Comparison of ENCODE assay signal across 19 cellular contexts in genomic region chr1:14567056-14567455, GRCh38. TPM values are rescaled to one million over a fixed set of nuclear protein-coding genes. Genes with fewer than 3 reads are reported as not detected.
DNase-seq lines count a peak whose midpoint lies in the region; ATAC-seq, FAIRE-seq and TF ChIP-seq lines count a peak whose summit lies in the region.
"Had no signal": no experiment of that assay in that cellular context is flagged by ENCODE, and none has a peak within 500 bp of the region (broad histone marks: within the 10 kb centered on the region; RNA-seq: fewer than 3 reads in every experiment).

No MANE protein-coding gene starts in this region.

- H3K36me3 ChIP-seq in DOHH2 (ENCODE audit: control insufficient read depth, low read length) (no peaks in the 10 kb centered on the region), bronchial epithelial cell (ENCODE audit: control insufficient read depth, insufficient read depth, low read length) (no peaks in the 10 kb centered on the region), esophagus muscularis mucosa (no peaks in the 10 kb centered on the region)

- H3K79me2 ChIP-seq in DOHH2 (ENCODE audit: control insufficient read depth, low read length), result no peaks in the 10 kb centered on the region

- H3F3A ChIP-seq in DOHH2 (ENCODE audit: control insufficient read depth, insufficient read depth), result no peaks in the 10 kb centered on the region

- no peak overlapping the region for H3K4me2 ChIP-seq in DOHH2 (ENCODE audit: low read length)

- WGBS in esophagus muscularis mucosa, result 82% methylated on average over 2 of the region's 2 CpGs

- no peak for FAIRE-seq in bronchial epithelial cell (lab: Jason Lieb, UNC)
- FAIRE-seq: RCC 7860 had no signal

- H3K9me2 ChIP-seq in DOHH2 (replicated peaks; ENCODE audit: control insufficient read depth, low read length), result no peaks in the 10 kb centered on the region

- intact Hi-C loops in esophagus muscularis mucosa (cut with DNase I), result no loop called here

- H3K4me3 ChIP-seq in DOHH2 (ENCODE audit: low read length), result no peak overlapping the region
- H3K4me3 ChIP-seq in bronchial epithelial cell (ENCODE audit: low read depth, low read length), result no peak overlapping the region
- H3K4me3 ChIP-seq in esophagus muscularis mucosa, result no peak overlapping the region
- H3K4me3 ChIP-seq: testis had no signal

- H3K27me3 ChIP-seq in DOHH2 (ENCODE audit: control insufficient read depth, low read length) (0 out of 2 replicates have a peak, but pooled peaks cover 3% of the 10 kb centered on the region), bronchial epithelial cell (ENCODE audit: control insufficient read depth, insufficient read depth, low read length) (no peaks in the 10 kb centered on the region), esophagus muscularis mucosa (no peaks in the 10 kb centered on the region)
- H3K27me3 ChIP-seq: testis had no signal

- ATAC-seq in HG03520 (IDR thresholded peaks at IDR 0.05; ENCODE audit: unreplicated experiment), result no peak
- ATAC-seq in GM21423 (IDR thresholded peaks at IDR 0.05; ENCODE audit: unreplicated experiment), result no peak
- ATAC-seq: sciatic nerve had no signal

- no peak for TF ChIP-seq EP300 in esophagus muscularis mucosa (IDR thresholded peaks at IDR 0.05)

- H3K4me1 ChIP-seq in DOHH2 (ENCODE audit: control insufficient read depth, low read length) (no peaks in the 10 kb centered on the region), esophagus muscularis mucosa (no peaks in the 10 kb centered on the region)
- H3K4me1 ChIP-seq: testis had no signal

- TF ChIP-seq POLR2A in esophagus muscularis mucosa (IDR thresholded peaks at IDR 0.05; ENCODE audit: low read depth), result no peak

- DNase-seq in NCI-H69 (lab: John Stamatoyannopoulos, UW) (peak; percentile 9), bronchial epithelial cell (ENCODE audit: low read depth) (peak; percentile 4), esophagus muscularis mucosa (ENCODE audit: extremely low spot score) (no peak), NCI-H1694 (lab: John Stamatoyannopoulos, UW) (no peak)
- DNase-seq: activated CD4-positive, alpha-beta memory T cell treated with anti-CD3 and anti-CD28 coated beads, Interleukin-2, amount 10 ng/mL, durations not matched to agents 7 days and 5 days; activated T-cell treated with anti-CD3 and anti-CD28 coated beads, Interleukin-2, amount 50 U/mL, for 48 hours; effector memory CD4-positive, alpha-beta T cell; IMR-90; NCI-H187; NCI-H510A treated with DMSO at 0.1 percent for 48 hours; stimulated activated CD4-positive, alpha-beta T cell treated with anti-CD3 and anti-CD28 coated beads, Interleukin-4, amount 100 ng/mL, for 1 hour; stimulated activated CD8-positive, alpha-beta memory T cell treated with anti-CD3 and anti-CD28 coated beads, Interleukin-4, amount 100 ng/mL, for 48 hours; testis had no signal

- TF ChIP-seq CTCF in 22Rv1 (IDR thresholded peaks at IDR 0.05) (0 out of 2 replicates have a peak, but pooled peaks have one; percentile 9), DOHH2 (IDR thresholded peaks at IDR 0.05; ENCODE audit: low read depth, low read length, poor library complexity, severe bottlenecking) (peak; percentile 47), bronchial epithelial cell (IDR thresholded peaks at IDR 0.05; ENCODE audit: insufficient read depth, low read length, severe bottlenecking) (no peak), esophagus muscularis mucosa (IDR thresholded peaks at IDR 0.05) (no peak)

- no peaks in the 10 kb centered on the region for H3K9me3 ChIP-seq in DOHH2 (ENCODE audit: control insufficient read depth, insufficient read depth, low read length)
- peaks cover 0 to 9% (median 3%) of the 10 kb centered on the region in 4 donors for H3K9me3 ChIP-seq in esophagus muscularis mucosa
- H3K9me3 ChIP-seq: testis had no signal

- H3K27ac ChIP-seq in 22Rv1 (no peak overlapping the region), DOHH2 (ENCODE audit: low read depth, low read length) (no peak overlapping the region), esophagus muscularis mucosa (replicated peaks in 1 of 4) (no peak overlapping the region)
- H3K27ac ChIP-seq: testis had no signal

- no peaks in the 10 kb centered on the region for H4K20me1 ChIP-seq in DOHH2 (ENCODE audit: control insufficient read depth, insufficient read depth, low read depth, low read length)

RNA-seq across cellular contexts. Expression of gene KAZN, which starts 31.4 kb away (rescaled TPM):
- total RNA-seq in bronchial epithelial cell (4.4 and 4.7 TPM in 2 replicates), esophagus muscularis mucosa (10 to 100 TPM in 3 of 4 donors, 1 to 10 TPM in 1; 9.9 to 14.1 (median 11.9) TPM)

Comparison
In these comparisons a context has a peak if more than half of its experiments do, and no peak if none do; other contexts are left out.
1. CTCF ChIP-seq: peak in 22Rv1 (single experiment) and DOHH2 (single experiment); none in bronchial epithelial cell (single experiment) and esophagus muscularis mucosa (0 of 3).
2. DNase-seq: peak in NCI-H69 (single experiment) and bronchial epithelial cell (single experiment); none in esophagus muscularis mucosa (single experiment) and NCI-H1694 (single experiment).